In the genomic region with DNA sequence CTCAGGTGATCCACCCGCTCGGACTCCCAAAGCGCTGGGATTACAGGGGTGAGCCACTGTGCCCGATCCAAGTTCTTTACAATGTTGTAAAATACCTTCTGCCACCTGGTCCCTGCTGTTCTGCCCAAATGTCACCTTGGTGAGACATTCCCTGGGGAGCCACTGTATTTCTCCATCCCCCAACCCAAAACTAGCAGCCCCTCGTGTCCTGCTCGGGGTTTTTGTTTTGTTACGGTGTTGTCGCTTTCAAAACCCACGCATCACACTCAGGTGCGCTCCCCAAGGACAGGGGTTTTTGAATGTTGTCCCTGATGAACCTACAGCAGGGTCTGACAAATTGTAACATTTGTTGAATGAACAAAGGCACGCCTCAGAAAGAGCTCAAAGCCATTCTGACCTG, we compare ENCODE assay signal across 21 cellular contexts. TPM values are rescaled to one million over a fixed set of nuclear protein-coding genes. Genes with fewer than 3 reads are reported as not detected.
A peak's percentile ranks its signal among the peaks of the same experiment; 100 is the strongest.
DNase-seq lines count a peak whose midpoint lies in the region; ATAC-seq and TF ChIP-seq lines count a peak whose summit lies in the region.
"Had no signal": no experiment of that assay in that cellular context is flagged by ENCODE, and none has a peak within 500 bp of the region (broad histone marks: within the 10 kb centered on the region; RNA-seq: fewer than 3 reads in every experiment).

No MANE protein-coding gene starts in this region.

- no peaks in the 10 kb centered on the region for H3K9me3 Mint-ChIP-seq in activated T-cell treated with anti-CD3 and anti-CD28 coated beads, Interleukin-2, amount 50 U/mL, for 72 hours
- no peaks in the 10 kb centered on the region for H3K9me3 Mint-ChIP-seq in central memory CD8-positive, alpha-beta T cell
- H3K9me3 Mint-ChIP-seq in memory B cell: no peaks in the 10 kb centered on the region
- H3K9me3 Mint-ChIP-seq: CD14-positive monocyte; CD4-positive, alpha-beta T cell had no signal

- H3K9ac ChIP-seq in KMS-11: no peak overlapping the region
- H3K9ac ChIP-seq: BLaER1 treated with 17β-estradiol and CSF1 and Interleukin-3, amounts not matched to agents 10 nM and 100 nM had no signal

- CTCF ChIA-PET in PC-9 (lab: Charles Lee): no interaction called here

- peaks cover 2% of the 10 kb centered on the region for H3K4me1 Mint-ChIP-seq in activated T-cell treated with anti-CD3 and anti-CD28 coated beads, Interleukin-2, amount 50 U/mL, for 72 hours (ENCODE audit: low read depth)
- no peaks in the 10 kb centered on the region for H3K4me1 Mint-ChIP-seq in central memory CD8-positive, alpha-beta T cell
- no peaks in the 10 kb centered on the region for H3K4me1 Mint-ChIP-seq in memory B cell
- H3K4me1 Mint-ChIP-seq: CD14-positive monocyte had no signal

- H3K27ac Mint-ChIP-seq in activated T-cell treated with anti-CD3 and anti-CD28 coated beads, Interleukin-2, amount 50 U/mL, for 72 hours: peak overlapping the region; percentile 25
- H3K27ac Mint-ChIP-seq in central memory CD8-positive, alpha-beta T cell (ENCODE audit: low read depth): peak overlapping the region; percentile 68
- no peak overlapping the region for H3K27ac Mint-ChIP-seq in memory B cell
- H3K27ac Mint-ChIP-seq: CD4-positive, alpha-beta T cell had no signal

- DNase-seq in activated T-cell treated with anti-CD3 and anti-CD28 coated beads, Interleukin-2, amount 50 U/mL, for 72 hours: no peak
- no peak for DNase-seq in activated T-cell treated with anti-CD3 and anti-CD28 coated beads for 4 hours
- DNase-seq in central memory CD8-positive, alpha-beta T cell (ENCODE audit: low spot score in 2 of 2): no peak
- no peak for DNase-seq in memory B cell (ENCODE audit: low spot score in 2 of 2)
- no peak for DNase-seq in PC-9
- DNase-seq in effector memory CD4-positive, alpha-beta T cell: no peak
- no peak for DNase-seq in GM10266 (ENCODE audit: extremely low spot score)
- DNase-seq: BE2C; Calu3; CD4-positive, alpha-beta T cell; COR-L47; DMS53; DMS79 treated with DMSO at 0.1 percent for 48 hours; GF-D8; GOT3; H7; HCEC 1CT had no signal

- H3K79me2 ChIP-seq in KMS-11 (ENCODE audit: insufficient read depth, low read depth): no peaks in the 10 kb centered on the region
- H3K79me2 ChIP-seq in PC-9 (ENCODE audit: low read depth): no peaks in the 10 kb centered on the region

- H3K36me3 ChIP-seq in KMS-11 (ENCODE audit: insufficient read depth) (no peaks in the 10 kb centered on the region), PC-9 (ENCODE audit: low read depth) (0 out of 2 replicates have a peak, but pooled peaks cover 3% of the 10 kb centered on the region)
- H3K36me3 ChIP-seq in effector memory CD4-positive, alpha-beta T cell (ENCODE audit: control insufficient read depth, insufficient read depth, low read length): peaks cover 23% of the 10 kb centered on the region

- ATAC-seq in activated T-cell treated with anti-CD3 and anti-CD28 coated beads, Interleukin-2, amount 50 U/mL, for 72 hours (replicated peaks in 1 of 2): no peak
- no peak for ATAC-seq in central memory CD8-positive, alpha-beta T cell (replicated peaks; ENCODE audit: extremely low read depth, poor library complexity, severe bottlenecking)
- ATAC-seq in memory B cell (ENCODE audit: low read depth): peak; percentile 21

- H4K20me1 ChIP-seq in KMS-11 (ENCODE audit: insufficient read depth) (no peaks in the 10 kb centered on the region), PC-9 (ENCODE audit: insufficient read depth) (no peaks in the 10 kb centered on the region)

- H3K4me2 ChIP-seq in KMS-11 (no peak overlapping the region), PC-9 (no peak overlapping the region)
- H3K4me2 ChIP-seq: BLaER1 treated with 17β-estradiol and CSF1 and Interleukin-3, amounts not matched to agents 10 nM and 100 nM had no signal

- H3K27me3 ChIP-seq in KMS-11 (ENCODE audit: insufficient read depth, low read depth) (no peaks in the 10 kb centered on the region), PC-9 (ENCODE audit: insufficient read depth, low read depth) (no peaks in the 10 kb centered on the region)
- H3K27me3 ChIP-seq in effector memory CD4-positive, alpha-beta T cell (replicated peaks; ENCODE audit: control insufficient read depth, insufficient read depth, low read length, poor library complexity, severe bottlenecking): no peaks in the 10 kb centered on the region
- H3K27me3 ChIP-seq: BE2C; BLaER1 treated with 17β-estradiol and CSF1 and Interleukin-3, amounts not matched to agents 10 nM and 100 nM had no signal

- H3F3A ChIP-seq in PC-9 (ENCODE audit: insufficient read depth, low read depth): no peaks in the 10 kb centered on the region

- H3K9me3 ChIP-seq in PC-9 (ENCODE audit: insufficient read depth, low read depth): no peaks in the 10 kb centered on the region
- H3K9me3 ChIP-seq in effector memory CD4-positive, alpha-beta T cell (ENCODE audit: control insufficient read depth, low read length): no peaks in the 10 kb centered on the region
- H3K9me3 ChIP-seq: BE2C; BLaER1 treated with 17β-estradiol and CSF1 and Interleukin-3, amounts not matched to agents 10 nM and 100 nM had no signal

- H3K27ac ChIP-seq in KMS-11 (peak overlapping the region; percentile 13; the same call in 1 of the 2 replicates), PC-9 (no peak overlapping the region)
- no peak overlapping the region for H3K27ac ChIP-seq in effector memory CD4-positive, alpha-beta T cell (ENCODE audit: insufficient read depth, low read length, poor library complexity, severe bottlenecking)
- H3K27ac ChIP-seq: 22Rv1; BLaER1 treated with 17β-estradiol and CSF1 and Interleukin-3, amounts not matched to agents 10 nM and 100 nM had no signal

- H2AFZ ChIP-seq in KMS-11 (ENCODE audit: low read depth): no peak overlapping the region
- H2AFZ ChIP-seq in PC-9: no peak overlapping the region

- H3K4me1 ChIP-seq in KMS-11 (ENCODE audit: low read depth, poor library complexity, severe bottlenecking): peaks cover 25% of the 10 kb centered on the region
- no peaks in the 10 kb centered on the region for H3K4me1 ChIP-seq in PC-9 (replicated peaks; ENCODE audit: insufficient read depth)
- no peaks in the 10 kb centered on the region for H3K4me1 ChIP-seq in effector memory CD4-positive, alpha-beta T cell (ENCODE audit: control insufficient read depth, insufficient read depth, low read length, poor library complexity, severe bottlenecking)
- H3K4me1 ChIP-seq: BE2C; BLaER1 treated with 17β-estradiol and CSF1 and Interleukin-3, amounts not matched to agents 10 nM and 100 nM had no signal

- no peaks in the 10 kb centered on the region for H3K27me3 Mint-ChIP-seq in activated T-cell treated with anti-CD3 and anti-CD28 coated beads, Interleukin-2, amount 50 U/mL, for 72 hours (ENCODE audit: low read depth)
- no peaks in the 10 kb centered on the region for H3K27me3 Mint-ChIP-seq in central memory CD8-positive, alpha-beta T cell
- no peaks in the 10 kb centered on the region for H3K27me3 Mint-ChIP-seq in memory B cell
- H3K27me3 Mint-ChIP-seq: CD4-positive, alpha-beta T cell had no signal

- no peaks in the 10 kb centered on the region for H3K9me2 ChIP-seq in PC-9 (ENCODE audit: insufficient read depth)

- peaks cover 4 to 18% of the 10 kb centered on the region in 2 donors for H3K36me3 Mint-ChIP-seq in activated T-cell treated with anti-CD3 and anti-CD28 coated beads, Interleukin-2, amount 50 U/mL, for 72 hours (ENCODE audit: insufficient read depth in 2 of 2)
- H3K36me3 Mint-ChIP-seq in central memory CD8-positive, alpha-beta T cell (ENCODE audit: insufficient read depth): peaks cover 24% of the 10 kb centered on the region
- H3K36me3 Mint-ChIP-seq in memory B cell: peaks cover 21% of the 10 kb centered on the region

- POLR2A ChIA-PET in PC-9 (lab: Charles Lee; ENCODE audit: unreplicated experiment): no interaction called here

- no peak overlapping the region for H3K4me3 ChIP-seq in KMS-11 (IDR thresholded peaks at IDR 0.05; ENCODE audit: insufficient read depth, low read depth, low read length)
- H3K4me3 ChIP-seq in PC-9: no peak overlapping the region
- H3K4me3 ChIP-seq in effector memory CD4-positive, alpha-beta T cell (ENCODE audit: insufficient read depth, low read depth, low read length, poor library complexity, severe bottlenecking): no peak overlapping the region
- H3K4me3 ChIP-seq: BLaER1 treated with 17β-estradiol and CSF1 and Interleukin-3, amounts not matched to agents 10 nM and 100 nM had no signal

- no peak for TF ChIP-seq CTCF in KMS-11 (conservative IDR thresholded peaks at IDR 0.05; ENCODE audit: low read depth, low read length)
- TF ChIP-seq CTCF in PC-9 (conservative IDR thresholded peaks at IDR 0.05): no peak
- no peak for TF ChIP-seq CTCF in GM10266 (IDR thresholded peaks at IDR 0.05; ENCODE audit: control insufficient read depth, insufficient read depth, low read depth, missing control alignments)

- H3K4me3 Mint-ChIP-seq in activated T-cell treated with anti-CD3 and anti-CD28 coated beads, Interleukin-2, amount 50 U/mL, for 72 hours: no peak overlapping the region
- H3K4me3 Mint-ChIP-seq in central memory CD8-positive, alpha-beta T cell: no peak overlapping the region
- no peak overlapping the region for H3K4me3 Mint-ChIP-seq in memory B cell
- H3K4me3 Mint-ChIP-seq: CD14-positive monocyte; CD4-positive, alpha-beta T cell had no signal

- intact Hi-C loops in PC-9 (cut with micrococcal nuclease; ENCODE audit: unreplicated experiment): no loop called here

- BruUV-seq in PC-9 (replicated peaks; lab: Mats Ljungman, UMichigan): no TSS peak

RNA-seq across cellular contexts. Expression of a gene that starts 37.4 kb away (rescaled TPM):
- total RNA-seq in activated T-cell treated with anti-CD3 and anti-CD28 coated beads, Interleukin-2, amount 50 U/mL, for 72 hours: 10 to 100 TPM; 22.2 to 25.3 TPM
- 26.7 and 37.6 TPM in 2 replicates for total RNA-seq in PC-9 (2021)

RNA-seq across cellular contexts. Expression of a gene that starts 49.1 kb away (rescaled TPM):
- total RNA-seq in activated T-cell treated with anti-CD3 and anti-CD28 coated beads, Interleukin-2, amount 50 U/mL, for 72 hours: 10 to 100 TPM; 29.7 to 35.1 TPM
- total RNA-seq in PC-9 (2021): 21.0 and 28.1 TPM in 2 replicates
